ENCODE assay signal across 2 cellular contexts in genomic region chr10:117170244-117170643, GRCh38.
TF ChIP-seq lines count a peak whose summit lies in the region.

No MANE protein-coding gene starts in this region.

TF ChIP-seq in Ishikawa, 13 proteins besides CTCF, POLR2A, EP300 and RAD21:
- TF ChIP-seq ZBTB7A (IDR thresholded peaks at IDR 0.05; ENCODE audit: low read depth) (no peak), USF1 (IDR thresholded peaks at IDR 0.05) (peak; percentile 96), MAX (IDR thresholded peaks at IDR 0.05) (peak; percentile 75)
TF ChIP-seq in Ishikawa: peak in this region for 2.

TF ChIP-seq in H1, 55 proteins besides CTCF, POLR2A, EP300 and RAD21:
- TF ChIP-seq GTF2F1 (IDR thresholded peaks at IDR 0.05; ENCODE audit: borderline replicate concordance, low read depth, low read length), result no peak
- no peak for TF ChIP-seq GABPA (IDR thresholded peaks at IDR 0.05; ENCODE audit: borderline replicate concordance, insufficient read depth, low read length)
- TF ChIP-seq KDM4A (IDR thresholded peaks at IDR 0.05; ENCODE audit: low read depth, low read length, severe bottlenecking), result no peak
- no peak for TF ChIP-seq CHD1 (IDR thresholded peaks at IDR 0.05; ENCODE audit: low read depth, low read length)
- no peak for TF ChIP-seq SUZ12 (IDR thresholded peaks at IDR 0.05; ENCODE audit: low read length)
- peak; percentile 73; the same call in 1 of the 2 replicates for TF ChIP-seq E2F6 (IDR thresholded peaks at IDR 0.05)
- TF ChIP-seq POU5F1 (IDR thresholded peaks at IDR 0.05; ENCODE audit: low read depth, low read length), result no peak
- TF ChIP-seq JUND (IDR thresholded peaks at IDR 0.05; ENCODE audit: low read length), result peak; percentile 82
- no peak for TF ChIP-seq RNF2 (IDR thresholded peaks at IDR 0.05; ENCODE audit: borderline replicate concordance, low read depth, low read length, missing control alignments, poor library complexity, severe bottlenecking)
- TF ChIP-seq NANOG (IDR thresholded peaks at IDR 0.05; ENCODE audit: insufficient read depth, low read depth, low read length, poor library complexity, severe bottlenecking), result no peak
- TF ChIP-seq ATF3 (IDR thresholded peaks at IDR 0.05; ENCODE audit: insufficient read depth, low read depth, low read length), result peak; percentile 58; the same call in 1 of the 2 replicates
- TF ChIP-seq SAP30 (IDR thresholded peaks at IDR 0.05; ENCODE audit: insufficient read depth, insufficient replicate concordance, low read length), result no peak
- TF ChIP-seq HDAC6 (IDR thresholded peaks at IDR 0.05; ENCODE audit: low read depth, low read length), result no peak
- peak; percentile 85; the same call in 1 of the 2 replicates for TF ChIP-seq ATF2 (IDR thresholded peaks at IDR 0.05; ENCODE audit: low read length)
- no peak for TF ChIP-seq ZNF274 (IDR thresholded peaks at IDR 0.05; ENCODE audit: borderline replicate concordance, extremely low read depth, low read length)
- peak; percentile 85 for TF ChIP-seq MAX (IDR thresholded peaks at IDR 0.05)
- peak; percentile 58; the same call in 1 of the 2 replicates for TF ChIP-seq CREB1 (IDR thresholded peaks at IDR 0.05)
- no peak for TF ChIP-seq CTBP2 (IDR thresholded peaks at IDR 0.05; ENCODE audit: borderline replicate concordance, insufficient read depth, insufficient read length, low read length)
- TF ChIP-seq SIX5 (IDR thresholded peaks at IDR 0.05; ENCODE audit: low read depth, low read length), result no peak
- TF ChIP-seq CHD7 (IDR thresholded peaks at IDR 0.05; ENCODE audit: insufficient replicate concordance, low read length), result no peak
- no peak for TF ChIP-seq CBX5 (IDR thresholded peaks at IDR 0.05; ENCODE audit: low read depth, low read length)
- no peak for TF ChIP-seq TBP (IDR thresholded peaks at IDR 0.05; ENCODE audit: low read depth, low read length)
- no peak for TF ChIP-seq ASH2L (IDR thresholded peaks at IDR 0.05; ENCODE audit: low read length)
- TF ChIP-seq JUN (IDR thresholded peaks at IDR 0.05; ENCODE audit: low read depth, low read length), result peak; percentile 22; the same call in 1 of the 2 replicates
- no peak for TF ChIP-seq MAFK (IDR thresholded peaks at IDR 0.05; ENCODE audit: low read depth, low read length)
- TF ChIP-seq USF2 (IDR thresholded peaks at IDR 0.05; ENCODE audit: low read length), result peak; percentile 88
- no peak for TF ChIP-seq SIN3A (conservative IDR thresholded peaks at IDR 0.05 in 1 of 2, IDR thresholded peaks at IDR 0.05 in 1 of 2; ENCODE audit: low read depth in 1 of 2, low read length in 2 of 2)
- no peak for TF ChIP-seq BCL11A (IDR thresholded peaks at IDR 0.05; ENCODE audit: low read depth in 2 of 2, low read length in 2 of 2)
- TF ChIP-seq CHD2 (IDR thresholded peaks at IDR 0.05; ENCODE audit: low read length), result no peak
- no peak for TF ChIP-seq SP2 (IDR thresholded peaks at IDR 0.05; ENCODE audit: low read length)
TF ChIP-seq in H1: peak in this region for 8.
